In genomic region chr7:44323381-44324203, GRCh38 we compare ENCODE assay signal across 14 cellular contexts. TPM values are rescaled to one million over a fixed set of nuclear protein-coding genes. Genes with fewer than 3 reads are reported as not detected.
A peak's percentile ranks its signal among the peaks of the same experiment; 100 is the strongest.
DNase-seq lines count a peak whose midpoint lies in the region; ATAC-seq and TF ChIP-seq lines count a peak whose summit lies in the region.
"Had no signal": no experiment of that assay in that cellular context is flagged by ENCODE, and none has a peak within 500 bp of the region (broad histone marks: within the 10 kb centered on the region; RNA-seq: fewer than 3 reads in every experiment).

No MANE protein-coding gene starts in this region.

- DNase-seq in Right ventricle myocardium superior = no peak
- DNase-seq in Right ventricle myocardium inferior (ENCODE audit: missing footprints) = no peak
- no peak for DNase-seq in activated naive CD8-positive, alpha-beta T cell treated with anti-CD3 and anti-CD28 coated beads for 36 hours
- no peak for DNase-seq in mesothelial cell of epicardium (ENCODE audit: low spot score in 2 of 2, unreplicated experiment in 2 of 2)
- no peak for DNase-seq in type B pancreatic cell (ENCODE audit: extremely low spot score, unreplicated experiment)
- no peak for DNase-seq in NCI-H510A (lab: John Stamatoyannopoulos, UW)
- no peak for DNase-seq in NCI-H2029 treated with DMSO at 0.1 percent for 48 hours (lab: John Stamatoyannopoulos, UW)
- DNase-seq in testis = no peak
- DNase-seq: NCI-H1930, NCI-H524 treated with DMSO at 0.1 percent for 48 hours, stomach, T-cell had no signal

- no peaks in the 10 kb centered on the region for H3K36me3 ChIP-seq in testis (ENCODE audit: low read depth, missing control alignments)
- H3K36me3 ChIP-seq: pancreas, Peyer's patch, stomach had no signal

- peaks cover 9% of the 10 kb centered on the region for H3K4me1 Mint-ChIP-seq in activated naive CD8-positive, alpha-beta T cell treated with anti-CD3 and anti-CD28 coated beads for 36 hours
- H3K4me1 Mint-ChIP-seq in mesothelial cell of epicardium = peaks cover 9% of the 10 kb centered on the region
- peaks cover 4% of the 10 kb centered on the region for H3K4me1 Mint-ChIP-seq in type B pancreatic cell (ENCODE audit: unreplicated experiment)

- H3K36me3 Mint-ChIP-seq in activated naive CD8-positive, alpha-beta T cell treated with anti-CD3 and anti-CD28 coated beads for 36 hours = peaks cover 2% of the 10 kb centered on the region
- H3K36me3 Mint-ChIP-seq in mesothelial cell of epicardium = no peaks in the 10 kb centered on the region
- no peaks in the 10 kb centered on the region for H3K36me3 Mint-ChIP-seq in type B pancreatic cell
- H3K36me3 Mint-ChIP-seq: T-cell had no signal

- H3K9me3 ChIP-seq in testis = no peaks in the 10 kb centered on the region
- H3K9me3 ChIP-seq: pancreas, Peyer's patch, stomach had no signal

- no peaks in the 10 kb centered on the region for H3K4me1 ChIP-seq in testis
- H3K4me1 ChIP-seq: pancreas, Peyer's patch had no signal

- no peak overlapping the region for H3K4me3 ChIP-seq in testis
- H3K4me3 ChIP-seq: Peyer's patch had no signal

- peak overlapping the region; percentile 3 for H3K4me3 Mint-ChIP-seq in activated naive CD8-positive, alpha-beta T cell treated with anti-CD3 and anti-CD28 coated beads for 36 hours
- H3K4me3 Mint-ChIP-seq in mesothelial cell of epicardium = peak overlapping the region; percentile 64
- H3K4me3 Mint-ChIP-seq in type B pancreatic cell = peak overlapping the region; percentile 84

- TF ChIP-seq CTCF in mesothelial cell of epicardium (IDR thresholded peaks at IDR 0.05; ENCODE audit: unreplicated experiment) (no peak), type B pancreatic cell (conservative IDR thresholded peaks at IDR 0.05) (no peak), testis (IDR thresholded peaks at IDR 0.05) (no peak)

- intact Hi-C loops in Right ventricle myocardium superior (cut with DNase I) = no loop called here
- intact Hi-C loops in Right ventricle myocardium inferior (cut with DNase I) = loop anchor here (10.0 kb wide), 1 partner anchor 189 kb away; no protein-coding TSS in a partner anchor
- intact Hi-C loops in testis (cut with DNase I; ENCODE audit: low total_unique reads) = no loop called here

- peak overlapping the region; percentile 3 for H3K27ac Mint-ChIP-seq in activated naive CD8-positive, alpha-beta T cell treated with anti-CD3 and anti-CD28 coated beads for 36 hours
- H3K27ac Mint-ChIP-seq in mesothelial cell of epicardium = no peak overlapping the region
- H3K27ac Mint-ChIP-seq in type B pancreatic cell = no peak overlapping the region
- H3K27ac Mint-ChIP-seq: T-cell had no signal

- ATAC-seq in Right ventricle myocardium superior (ENCODE audit: poor library complexity) (peak; percentile 3), Right ventricle myocardium inferior (no peak)
- ATAC-seq: T-cell had no signal

- H3K27me3 ChIP-seq in testis = no peaks in the 10 kb centered on the region
- H3K27me3 ChIP-seq: pancreas had no signal

- TF ChIP-seq POLR2A in testis (IDR thresholded peaks at IDR 0.05) = no peak

- H3K27me3 Mint-ChIP-seq in activated naive CD8-positive, alpha-beta T cell treated with anti-CD3 and anti-CD28 coated beads for 36 hours = peaks cover 31% of the 10 kb centered on the region
- H3K27me3 Mint-ChIP-seq in mesothelial cell of epicardium (ENCODE audit: low read depth) = peaks cover 75% of the 10 kb centered on the region
- peaks cover 74% of the 10 kb centered on the region for H3K27me3 Mint-ChIP-seq in type B pancreatic cell

- no peak overlapping the region for H3K27ac ChIP-seq in testis
- H3K27ac ChIP-seq: pancreas, Peyer's patch, stomach had no signal

- WGBS in testis, 2 donors = 77% methylated on average over 10 to 17 of the region's 17 CpGs

- no peaks in the 10 kb centered on the region for H3K9me3 Mint-ChIP-seq in activated naive CD8-positive, alpha-beta T cell treated with anti-CD3 and anti-CD28 coated beads for 36 hours
- H3K9me3 Mint-ChIP-seq in mesothelial cell of epicardium (no peaks in the 10 kb centered on the region), type B pancreatic cell (no peaks in the 10 kb centered on the region)

RNA-seq across cellular contexts. Expression of gene CAMK2B, which starts 1.8 kb away (rescaled TPM):
- total RNA-seq in Right ventricle myocardium superior (87.2 TPM), Right ventricle myocardium inferior (95.4 TPM), mesothelial cell of epicardium (1.8 to 1.9 TPM (median 1.9 TPM) in 3 replicates), type B pancreatic cell (ENCODE audit: low replicate concordance) (7.6 and 8.4 TPM in 2 replicates), testis (10 to 100 TPM; 12.1 to 12.5 TPM)
- total RNA-seq in activated naive CD8-positive, alpha-beta T cell treated with anti-CD3 and anti-CD28 coated beads for 36 hours = under 1 TPM; 0.62 to 0.97 TPM
- 4.0 TPM for polyA plus RNA-seq in testis (ENCODE audit: insufficient read depth, low read depth, low replicate concordance)

Comparison
In these comparisons a context has a peak if more than half of its experiments do, and no peak if none do; other contexts are left out.
1. H3K4me3 Mint-ChIP-seq: peak in every context shown above with its lines; median percentile 84 in type B pancreatic cell; 64 in mesothelial cell of epicardium; 3 in activated naive CD8-positive, alpha-beta T cell treated with anti-CD3 and anti-CD28 coated beads for 36 hours.